Comparison of ENCODE assay signal across 8 cellular contexts in genomic region chr1:248873409-248873992, GRCh38. TPM values are rescaled to one million over a fixed set of nuclear protein-coding genes. Genes with fewer than 3 reads are reported as not detected.
A peak's percentile ranks its signal among the peaks of the same experiment; 100 is the strongest.
DNase-seq lines count a peak whose midpoint lies in the region; ATAC-seq and TF ChIP-seq lines count a peak whose summit lies in the region.

No MANE protein-coding gene starts in this region.

- DNase-seq in NCI-H748 (lab: John Stamatoyannopoulos, UW; ENCODE audit: unreplicated experiment) (peak; percentile 91), dermis microvascular lymphatic vessel endothelial cell (ENCODE audit: low read depth in 2 of 2) (peak; percentile 91 to 96), lower leg skin (ENCODE audit: low spot score in 2 of 2) (peak; percentile 95 to 99)
- DNase-seq in activated CD4-positive, alpha-beta T cell treated with anti-CD3 and anti-CD28 coated beads, Interleukin-2, amount 50 U/mL, for 4 hours = peak; percentile 91 to 93
- DNase-seq in stimulated activated CD4-positive, alpha-beta T cell treated with anti-CD3 and anti-CD28 coated beads, Interleukin-4, amount 100 ng/mL, for 4 hours = peak; percentile 90 to 93

- intact Hi-C loops in lower leg skin (cut with DNase I; ENCODE audit: low total_unique reads) = no loop called here

- no peaks in the 10 kb centered on the region; a peak in 1 of 22 replicates for H4K20me1 ChIP-seq in BLaER1 treated with 17β-estradiol and CSF1 and Interleukin-3, amounts not matched to agents 10 nM and 100 nM

- WGBS in lower leg skin, 2 donors = 0% methylated on average over 22 to 32 of the region's 41 CpGs

- peaks cover 0 to 14% (median 9%) of the 10 kb centered on the region in 10 experiments; a peak in 16 of 20 replicates for H3K4me1 ChIP-seq in BLaER1 treated with 17β-estradiol and CSF1 and Interleukin-3, amounts not matched to agents 10 nM and 100 nM

- H3K4me2 ChIP-seq in BLaER1 treated with 17β-estradiol and CSF1 and Interleukin-3, amounts not matched to agents 10 nM and 100 nM = peak overlapping the region; percentile 71 to 94 (median 83)

- no peaks in the 10 kb centered on the region for H3K27me3 ChIP-seq in BLaER1 treated with 17β-estradiol and CSF1 and Interleukin-3, amounts not matched to agents 10 nM and 100 nM

- ATAC-seq in GM19395 (IDR thresholded peaks at IDR 0.05; ENCODE audit: unreplicated experiment) (peak; percentile 84), HG03558 (IDR thresholded peaks at IDR 0.05; ENCODE audit: extremely low read depth, unreplicated experiment) (peak; percentile 62)

- peak overlapping the region; percentile 61 to 84 (median 74); a peak in 21 of 22 replicates for H3K27ac ChIP-seq in BLaER1 treated with 17β-estradiol and CSF1 and Interleukin-3, amounts not matched to agents 10 nM and 100 nM

- TF ChIP-seq POLR2A in lower leg skin (IDR thresholded peaks at IDR 0.05) = no peak

- peak overlapping the region; percentile 72 to 86 (median 81) for H3K9ac ChIP-seq in BLaER1 treated with 17β-estradiol and CSF1 and Interleukin-3, amounts not matched to agents 10 nM and 100 nM

- H3K9me3 ChIP-seq in BLaER1 treated with 17β-estradiol and CSF1 and Interleukin-3, amounts not matched to agents 10 nM and 100 nM (replicated peaks in 1 of 11) = no peaks in the 10 kb centered on the region

- TF ChIP-seq CTCF in lower leg skin (IDR thresholded peaks at IDR 0.05) = no peak

- no peaks in the 10 kb centered on the region for H3K36me3 ChIP-seq in BLaER1 treated with 17β-estradiol and CSF1 and Interleukin-3, amounts not matched to agents 10 nM and 100 nM

- H3K4me3 ChIP-seq in BLaER1 treated with 17β-estradiol and CSF1 and Interleukin-3, amounts not matched to agents 10 nM and 100 nM = peak overlapping the region; percentile 67 to 91 (median 74)
- H3K4me3 ChIP-seq in lower leg skin (ENCODE audit: low read depth, poor library complexity, severe bottlenecking) = peak overlapping the region; percentile 62

RNA-seq across cellular contexts. Expression of gene ZNF692, which starts 14.6 kb away (rescaled TPM):
- total RNA-seq in dermis microvascular lymphatic vessel endothelial cell (5.0 and 6.6 TPM in 2 replicates), lower leg skin (10 to 100 TPM; 46.3 to 90.2 (median 65.2) TPM)

RNA-seq across cellular contexts. Expression of gene PGBD2, which starts 32.5 kb away (rescaled TPM):
- total RNA-seq in dermis microvascular lymphatic vessel endothelial cell = 5.9 and 7.5 TPM in 2 replicates
- total RNA-seq in lower leg skin = 10 to 100 TPM; 12.2 to 15.4 (median 12.8) TPM

RNA-seq across cellular contexts. Expression of gene ZNF672, which starts 35.5 kb away (rescaled TPM):
- total RNA-seq in dermis microvascular lymphatic vessel endothelial cell = 15.9 and 22.9 TPM in 2 replicates
- 10 to 100 TPM; 34.7 to 50.4 (median 42.6) TPM for total RNA-seq in lower leg skin

RNA-seq across cellular contexts. Expression of gene SH3BP5L, which starts 47.8 kb away (rescaled TPM):
- 17.6 and 24.8 TPM in 2 replicates for total RNA-seq in dermis microvascular lymphatic vessel endothelial cell
- 10 to 100 TPM; 31.4 to 45.4 (median 33.9) TPM for total RNA-seq in lower leg skin

Comparison
In these comparisons a context has a peak if more than half of its experiments do, and no peak if none do; other contexts are left out.
1. Peak in every context shown above with its lines: DNase-seq, ATAC-seq, H3K4me3 ChIP-seq and H3K27ac ChIP-seq.